In genomic region chr4:10666616-10667015, GRCh38 we compare ENCODE assay signal across 16 cellular contexts.
"Had no signal": no experiment of that assay in that cellular context is flagged by ENCODE, and none has a peak within 500 bp of the region (broad histone marks: within the 10 kb centered on the region; RNA-seq: fewer than 3 reads in every experiment).

No MANE protein-coding gene starts in this region.

- DNase-seq: activated CD4-positive, alpha-beta memory T cell treated with anti-CD3 and anti-CD28 coated beads for 36 hours; activated CD4-positive, alpha-beta T cell treated with anti-CD3 and anti-CD28 coated beads for 36 hours; activated naive CD4-positive, alpha-beta T cell; activated naive CD8-positive, alpha-beta T cell treated with anti-CD3 and anti-CD28 coated beads for 36 hours; amniotic stem cell; foreskin fibroblast; naive thymus-derived CD4-positive, alpha-beta T cell; psoas muscle; right cardiac atrium; uterus had no signal

- H3K9ac ChIP-seq: neural progenitor cell had no signal

- H3K4me1 ChIP-seq: psoas muscle, tibial nerve, uterus had no signal

- H2AFZ ChIP-seq: hepatocyte, neural progenitor cell had no signal

- H3K36me3 ChIP-seq: neural progenitor cell, tibial nerve, uterus had no signal

- H3K79me2 ChIP-seq: hepatocyte had no signal

- H3K27me3 ChIP-seq: hepatocyte, neural progenitor cell, tibial nerve, uterus had no signal

- H3K9me3 ChIP-seq: psoas muscle, tibial nerve, uterus had no signal

- H3K4me3 ChIP-seq: dorsolateral prefrontal cortex, hepatocyte, neural progenitor cell, psoas muscle, skin epidermis, tibial nerve, uterus had no signal

- H3K4me2 ChIP-seq: hepatocyte, neural progenitor cell had no signal

- H3K27ac ChIP-seq: epithelial cell of prostate, hepatocyte, neural progenitor cell, psoas muscle, skin epidermis, tibial nerve, uterus had no signal
